Comparison of ENCODE assay signal across 11 cellular contexts in genomic region chr15:90650117-90650955, GRCh38.
DNase-seq lines count a peak whose midpoint lies in the region; ATAC-seq and TF ChIP-seq lines count a peak whose summit lies in the region.
"Had no signal": no experiment of that assay in that cellular context is flagged by ENCODE, and none has a peak within 500 bp of the region (broad histone marks: within the 10 kb centered on the region; RNA-seq: fewer than 3 reads in every experiment).

No MANE protein-coding gene starts in this region.

- in situ Hi-C loops in mammary epithelial cell (cut with MboI; ENCODE audit: low sequenced_read_pairs in 2 of 2): loop anchor here in 1 of 2 donors (5.0 kb wide), 1 partner anchor 237 kb away; no protein-coding TSS in a partner anchor

- 89% methylated on average over 8 of the region's 8 CpGs for WGBS in mammary epithelial cell (ENCODE audit: low coverage, missing lambda C conversion rate)
- 65 to 72% (median 69%) methylated on average over 8 of the region's 8 CpGs for WGBS in stomach, 5 donors

- H4K20me1 ChIP-seq in mammary epithelial cell (ENCODE audit: insufficient read depth, low read length) (no peaks in the 10 kb centered on the region), fibroblast of lung (ENCODE audit: control insufficient read depth, extremely low read depth, insufficient read depth, low read length) (no peaks in the 10 kb centered on the region)

- intact Hi-C loops in mammary epithelial cell (cut with micrococcal nuclease): no loop called here
- intact Hi-C loops in MCF 10A (cut with micrococcal nuclease): no loop called here
- intact Hi-C loops in stomach (cut with DNase I; ENCODE audit: low total_unique reads): loop anchor here (5.0 kb wide), 1 partner anchor 237 kb away; no protein-coding TSS in a partner anchor

- H3K27me3 Mint-ChIP-seq in MCF 10A (ENCODE audit: insufficient read depth, unreplicated experiment): no peaks in the 10 kb centered on the region
- peaks cover 20 to 40% of the 10 kb centered on the region in 2 donors for H3K27me3 Mint-ChIP-seq in stimulated activated naive B cell treated with anti-CD40 and anti-IgM and Interleukin-4, amounts not matched to agents 10 μg/mL and 1 μg/mL and 100 μg/mL, for 72 hours

- H3K27ac Mint-ChIP-seq in MCF 10A (ENCODE audit: low read depth, unreplicated experiment): no peak overlapping the region
- no peak overlapping the region for H3K27ac Mint-ChIP-seq in stimulated activated naive B cell treated with anti-CD40 and anti-IgM and Interleukin-4, amounts not matched to agents 10 μg/mL and 1 μg/mL and 100 μg/mL, for 72 hours

- DNase-seq in mammary epithelial cell (no peak), MCF 10A (ENCODE audit: unreplicated experiment) (no peak), NOMO-1 treated with dmso at 0.1 percent for 144 hours (lab: John Stamatoyannopoulos, UW; ENCODE audit: unreplicated experiment) (peak; percentile 87), fibroblast of lung (ENCODE audit: low read depth in 2 of 2) (peak; percentile 52), stomach (no peak), cerebellar cortex (ENCODE audit: low spot score) (no peak)
- DNase-seq in stimulated activated naive B cell treated with anti-CD40 and anti-IgM and Interleukin-4, amounts not matched to agents 10 μg/mL and 1 μg/mL and 100 μg/mL, for 72 hours: no peak
- DNase-seq: CD4-positive, alpha-beta memory T cell; NCI-H1694 had no signal

- H3K4me3 ChIP-seq in mammary epithelial cell (replicated peaks in 1 of 3; ENCODE audit: insufficient read depth in 1 of 3, low read depth in 2 of 3, low read length in 3 of 3) (no peak overlapping the region), fibroblast of lung (replicated peaks in 1 of 4; ENCODE audit: control extremely low read depth in 1 of 4, insufficient read depth in 1 of 4, low read depth in 3 of 4, low read length in 4 of 4) (no peak overlapping the region), stomach (no peak overlapping the region)

- H3K36me3 Mint-ChIP-seq in MCF 10A (ENCODE audit: insufficient read depth, unreplicated experiment): no peaks in the 10 kb centered on the region
- peaks cover 0 to 4% of the 10 kb centered on the region in 2 donors for H3K36me3 Mint-ChIP-seq in stimulated activated naive B cell treated with anti-CD40 and anti-IgM and Interleukin-4, amounts not matched to agents 10 μg/mL and 1 μg/mL and 100 μg/mL, for 72 hours

- H3K4me2 ChIP-seq in mammary epithelial cell (ENCODE audit: insufficient read depth, low read depth, low read length) (no peak overlapping the region), fibroblast of lung (ENCODE audit: extremely low read depth, insufficient read depth, low read length) (no peak overlapping the region)

- H3K4me3 Mint-ChIP-seq in MCF 10A (ENCODE audit: unreplicated experiment): no peak overlapping the region
- H3K4me3 Mint-ChIP-seq in stimulated activated naive B cell treated with anti-CD40 and anti-IgM and Interleukin-4, amounts not matched to agents 10 μg/mL and 1 μg/mL and 100 μg/mL, for 72 hours: no peak overlapping the region
- H3K4me3 Mint-ChIP-seq: CD4-positive, alpha-beta memory T cell had no signal

- peaks cover 7% of the 10 kb centered on the region for H3K4me1 Mint-ChIP-seq in MCF 10A (ENCODE audit: insufficient read depth, unreplicated experiment)
- H3K4me1 Mint-ChIP-seq in stimulated activated naive B cell treated with anti-CD40 and anti-IgM and Interleukin-4, amounts not matched to agents 10 μg/mL and 1 μg/mL and 100 μg/mL, for 72 hours: peaks cover 20 to 29% of the 10 kb centered on the region in 2 donors

- no peaks in the 10 kb centered on the region for H3K9me3 Mint-ChIP-seq in MCF 10A (ENCODE audit: unreplicated experiment)
- no peaks in the 10 kb centered on the region for H3K9me3 Mint-ChIP-seq in stimulated activated naive B cell treated with anti-CD40 and anti-IgM and Interleukin-4, amounts not matched to agents 10 μg/mL and 1 μg/mL and 100 μg/mL, for 72 hours

- H3K27me3 ChIP-seq in mammary epithelial cell (ENCODE audit: insufficient read depth, low read length) (no peaks in the 10 kb centered on the region), fibroblast of lung (ENCODE audit: control insufficient read depth, insufficient read depth, low read length) (no peaks in the 10 kb centered on the region), stomach (peaks cover 0 to 19% (median 0%) of the 10 kb centered on the region in 3 donors)

- no TSS peak for BruUV-seq in mammary epithelial cell (replicated peaks; lab: Mats Ljungman, UMichigan)
- BruUV-seq in MCF 10A (replicated peaks; lab: Mats Ljungman, UMichigan): no TSS peak

- H3K36me3 ChIP-seq in mammary epithelial cell (ENCODE audit: insufficient read depth, low read length): no peaks in the 10 kb centered on the region
- no peaks in the 10 kb centered on the region for H3K36me3 ChIP-seq in fibroblast of lung (ENCODE audit: control insufficient read depth, insufficient read depth, low read length)
- peaks cover 0 to under 1% (median 0%) of the 10 kb centered on the region in 4 donors for H3K36me3 ChIP-seq in stomach
- H3K36me3 ChIP-seq: neutrophil had no signal

- POLR2A ChIA-PET in MCF 10A (lab: Yijun Ruan, JAX): interaction anchor here (0.8 kb wide), 1 partner anchor 10 kb away, joined by 3 read pairs; no protein-coding TSS in a partner anchor

- no peak for TF ChIP-seq EP300 in stomach (IDR thresholded peaks at IDR 0.05)

- CTCF ChIA-PET in mammary epithelial cell (lab: Charles Lee; ENCODE audit: low non-redundant PET) (interaction anchor here (0.7 kb wide), 1 partner anchor 346 kb away, joined by 3 read pairs; no protein-coding TSS in a partner anchor), MCF 10A (lab: Yijun Ruan, JAX) (interaction anchor here (0.6 to 4.9 kb wide), 10 partner anchors 32 to 284 kb away, joined by 3 to 38 read pairs (median 5); partner anchors contain the start of gene UNC45A)

- no peak overlapping the region for H3K27ac ChIP-seq in mammary epithelial cell (ENCODE audit: insufficient read depth, low read depth, low read length)
- no peak overlapping the region for H3K27ac ChIP-seq in fibroblast of lung (ENCODE audit: insufficient read depth, low read length)
- peak overlapping the region in 3 of 5 donors; percentile 4 to 76 (median 75) for H3K27ac ChIP-seq in stomach
- H3K27ac ChIP-seq: neutrophil had no signal

- no peaks in the 10 kb centered on the region for H3K9me3 ChIP-seq in mammary epithelial cell (replicated peaks; ENCODE audit: insufficient read depth, low read length)
- H3K9me3 ChIP-seq in fibroblast of lung (ENCODE audit: control insufficient read depth, insufficient read depth, low read depth, low read length): no peaks in the 10 kb centered on the region
- no peaks in the 10 kb centered on the region for H3K9me3 ChIP-seq in stomach
- H3K9me3 ChIP-seq: neutrophil had no signal

- no peak overlapping the region for H3K9ac ChIP-seq in mammary epithelial cell (ENCODE audit: insufficient read depth, low read length)
- H3K9ac ChIP-seq in fibroblast of lung (ENCODE audit: insufficient read depth, low read length): no peak overlapping the region

- TF ChIP-seq POLR2A in stomach (IDR thresholded peaks at IDR 0.05): no peak

- dilution Hi-C loops in mammary epithelial cell (cut with HindIII; ENCODE audit: low sequenced_read_pairs): no loop called here

- TF ChIP-seq CTCF in mammary epithelial cell (conservative IDR thresholded peaks at IDR 0.05 in 1 of 2, IDR thresholded peaks at IDR 0.05 in 1 of 2; ENCODE audit: extremely low read depth in 1 of 2, insufficient read depth in 1 of 2, low read depth in 1 of 2, low read length in 2 of 2) (no peak), MCF 10A (IDR thresholded peaks at IDR 0.05; ENCODE audit: unreplicated experiment) (no peak), fibroblast of lung (conservative IDR thresholded peaks at IDR 0.05 in 1 of 2, IDR thresholded peaks at IDR 0.05 in 1 of 2; ENCODE audit: low read depth in 1 of 2, low read length in 2 of 2) (no peak), stomach (IDR thresholded peaks at IDR 0.05) (no peak)

- ATAC-seq in HG02642 (IDR thresholded peaks at IDR 0.05; ENCODE audit: poor library complexity, unreplicated experiment): no peak
- ATAC-seq in stimulated activated naive B cell treated with anti-CD40 and anti-IgM and Interleukin-4, amounts not matched to agents 10 μg/mL and 1 μg/mL and 100 μg/mL, for 72 hours (replicated peaks): no peak

- H2AFZ ChIP-seq in mammary epithelial cell (ENCODE audit: low read depth, low read length) (peak overlapping the region; percentile 36), fibroblast of lung (ENCODE audit: low read length) (peak overlapping the region; percentile 11)

- H3K79me2 ChIP-seq in mammary epithelial cell (ENCODE audit: insufficient read depth, low read length) (no peaks in the 10 kb centered on the region), fibroblast of lung (ENCODE audit: control insufficient read depth, insufficient read depth, low read length) (no peaks in the 10 kb centered on the region)

- no peaks in the 10 kb centered on the region for H3K4me1 ChIP-seq in mammary epithelial cell (ENCODE audit: insufficient read depth, low read length)
- H3K4me1 ChIP-seq in fibroblast of lung (ENCODE audit: control insufficient read depth, extremely low read depth, insufficient read depth, low read length): peaks cover 9% of the 10 kb centered on the region
- peaks cover 0 to 33% (median 6%) of the 10 kb centered on the region in 4 donors for H3K4me1 ChIP-seq in stomach

Comparison
In these comparisons a context has a peak if more than half of its experiments do, and no peak if none do; other contexts are left out.
1. DNase-seq: peak in NOMO-1 treated with dmso at 0.1 percent for 144 hours (single experiment) and fibroblast of lung (2 of 2); none in mammary epithelial cell (single experiment), MCF 10A (single experiment), stomach (single experiment), cerebellar cortex (single experiment) and stimulated activated naive B cell treated with anti-CD40 and anti-IgM and Interleukin-4, amounts not matched to agents 10 μg/mL and 1 μg/mL and 100 μg/mL, for 72 hours (single experiment).
2. H3K27ac ChIP-seq: peak in stomach (3 of 5); none in mammary epithelial cell (single experiment) and fibroblast of lung (single experiment).